ENCODE assay signal across 1 cellular context in the genomic region with DNA sequence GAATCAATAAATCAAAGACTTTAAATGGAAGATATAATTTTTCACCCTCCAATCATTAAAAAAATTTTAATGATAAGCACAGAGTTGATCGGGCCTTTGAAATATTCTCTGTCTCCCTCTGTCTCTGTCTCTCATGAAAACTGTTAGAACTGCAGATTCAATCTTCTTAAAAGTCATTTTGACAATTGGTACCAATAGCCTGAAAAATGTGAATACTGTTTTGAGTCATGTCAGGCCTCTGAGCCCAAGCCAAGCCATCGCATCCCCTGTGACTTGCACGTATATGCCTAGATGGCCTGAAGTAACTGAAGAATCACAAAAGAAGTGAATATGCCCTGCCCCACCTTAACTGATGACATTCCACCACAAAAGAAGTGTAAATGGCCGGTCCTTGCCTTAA.
TF ChIP-seq lines count a peak whose summit lies in the region.

No MANE protein-coding gene starts in this region.

TF ChIP-seq in GM12878, 131 proteins besides CTCF, POLR2A, EP300 and RAD21:
- peak; percentile 73 for TF ChIP-seq JUNB (IDR thresholded peaks at IDR 0.05)
- 0 out of 2 replicates have a peak, but pooled peaks have one; percentile 16 for TF ChIP-seq IRF4 (IDR thresholded peaks at IDR 0.05; ENCODE audit: low read depth, low read length)
- TF ChIP-seq NFIC (IDR thresholded peaks at IDR 0.05; ENCODE audit: low read depth, low read length): 0 out of 2 replicates have a peak, but pooled peaks have one; percentile 24
